1 cellular context compared by ENCODE assay signal in the genomic region with DNA sequence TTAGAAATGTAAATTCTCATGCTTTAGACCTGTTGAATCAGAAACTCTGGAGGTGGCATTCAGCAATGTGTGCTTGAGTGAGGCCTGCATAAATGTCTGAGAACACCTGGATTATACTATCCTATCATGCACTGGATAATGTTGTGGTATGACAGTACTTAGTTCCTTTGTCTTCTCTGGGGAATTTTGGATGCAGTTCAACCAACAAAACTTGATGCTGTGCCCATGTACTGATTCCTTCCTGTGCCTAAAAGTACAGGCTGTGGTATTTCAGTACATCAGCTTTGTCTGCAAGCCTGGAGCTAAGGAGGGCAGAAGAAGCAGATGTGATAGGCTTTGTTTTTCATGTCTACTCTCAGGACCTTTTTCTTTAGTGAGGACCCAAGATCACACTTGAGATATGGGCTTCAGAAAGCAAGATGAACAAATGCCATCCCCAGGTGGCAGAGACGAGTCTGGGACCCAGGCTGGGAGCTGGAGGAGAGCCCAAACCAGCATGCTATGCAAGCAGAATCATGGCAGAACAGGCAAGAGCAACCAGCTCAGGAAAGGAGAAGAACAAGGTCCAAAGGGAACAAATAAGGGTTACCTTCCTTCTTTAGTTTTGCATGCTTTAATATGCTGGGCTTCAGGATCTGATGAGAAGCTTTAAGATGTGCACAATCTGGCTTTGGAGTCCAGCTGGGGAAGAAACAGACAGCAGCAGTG.
TF ChIP-seq lines count a peak whose summit lies in the region.

No MANE protein-coding gene starts in this region.

TF ChIP-seq in HepG2, 621 proteins besides CTCF, POLR2A, EP300 and RAD21 (continued from another document):
- TF ChIP-seq ZNF281 (CRISPR knock-in tag; IDR thresholded peaks at IDR 0.05; ENCODE audit: borderline replicate concordance) (no peak), ZNF775 (CRISPR knock-in tag; IDR thresholded peaks at IDR 0.05; ENCODE audit: borderline replicate concordance) (no peak), YEATS2 (CRISPR knock-in tag; IDR thresholded peaks at IDR 0.05; ENCODE audit: borderline replicate concordance) (no peak)
- TF ChIP-seq, protein P1, sequence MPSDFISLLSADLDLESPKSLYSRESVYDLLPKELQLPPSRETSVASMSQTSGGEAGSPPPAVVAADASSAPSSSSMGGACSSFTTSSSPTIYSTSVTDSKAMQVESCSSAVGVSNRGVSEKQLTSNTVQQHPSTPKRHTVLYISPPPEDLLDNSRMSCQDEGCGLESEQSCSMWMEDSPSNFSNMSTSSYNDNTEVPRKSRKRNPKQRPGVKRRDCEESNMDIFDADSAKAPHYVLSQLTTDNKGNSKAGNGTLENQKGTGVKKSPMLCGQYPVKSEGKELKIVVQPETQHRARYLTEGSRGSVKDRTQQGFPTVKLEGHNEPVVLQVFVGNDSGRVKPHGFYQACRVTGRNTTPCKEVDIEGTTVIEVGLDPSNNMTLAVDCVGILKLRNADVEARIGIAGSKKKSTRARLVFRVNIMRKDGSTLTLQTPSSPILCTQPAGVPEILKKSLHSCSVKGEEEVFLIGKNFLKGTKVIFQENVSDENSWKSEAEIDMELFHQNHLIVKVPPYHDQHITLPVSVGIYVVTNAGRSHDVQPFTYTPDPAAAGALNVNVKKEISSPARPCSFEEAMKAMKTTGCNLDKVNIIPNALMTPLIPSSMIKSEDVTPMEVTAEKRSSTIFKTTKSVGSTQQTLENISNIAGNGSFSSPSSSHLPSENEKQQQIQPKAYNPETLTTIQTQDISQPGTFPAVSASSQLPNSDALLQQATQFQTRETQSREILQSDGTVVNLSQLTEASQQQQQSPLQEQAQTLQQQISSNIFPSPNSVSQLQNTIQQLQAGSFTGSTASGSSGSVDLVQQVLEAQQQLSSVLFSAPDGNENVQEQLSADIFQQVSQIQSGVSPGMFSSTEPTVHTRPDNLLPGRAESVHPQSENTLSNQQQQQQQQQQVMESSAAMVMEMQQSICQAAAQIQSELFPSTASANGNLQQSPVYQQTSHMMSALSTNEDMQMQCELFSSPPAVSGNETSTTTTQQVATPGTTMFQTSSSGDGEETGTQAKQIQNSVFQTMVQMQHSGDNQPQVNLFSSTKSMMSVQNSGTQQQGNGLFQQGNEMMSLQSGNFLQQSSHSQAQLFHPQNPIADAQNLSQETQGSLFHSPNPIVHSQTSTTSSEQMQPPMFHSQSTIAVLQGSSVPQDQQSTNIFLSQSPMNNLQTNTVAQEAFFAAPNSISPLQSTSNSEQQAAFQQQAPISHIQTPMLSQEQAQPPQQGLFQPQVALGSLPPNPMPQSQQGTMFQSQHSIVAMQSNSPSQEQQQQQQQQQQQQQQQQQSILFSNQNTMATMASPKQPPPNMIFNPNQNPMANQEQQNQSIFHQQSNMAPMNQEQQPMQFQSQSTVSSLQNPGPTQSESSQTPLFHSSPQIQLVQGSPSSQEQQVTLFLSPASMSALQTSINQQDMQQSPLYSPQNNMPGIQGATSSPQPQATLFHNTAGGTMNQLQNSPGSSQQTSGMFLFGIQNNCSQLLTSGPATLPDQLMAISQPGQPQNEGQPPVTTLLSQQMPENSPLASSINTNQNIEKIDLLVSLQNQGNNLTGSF (CRISPR knock-in tag; IDR thresholded peaks at IDR 0.05): no peak
